Comparison of ENCODE assay signal across 9 cellular contexts in the genomic region with DNA sequence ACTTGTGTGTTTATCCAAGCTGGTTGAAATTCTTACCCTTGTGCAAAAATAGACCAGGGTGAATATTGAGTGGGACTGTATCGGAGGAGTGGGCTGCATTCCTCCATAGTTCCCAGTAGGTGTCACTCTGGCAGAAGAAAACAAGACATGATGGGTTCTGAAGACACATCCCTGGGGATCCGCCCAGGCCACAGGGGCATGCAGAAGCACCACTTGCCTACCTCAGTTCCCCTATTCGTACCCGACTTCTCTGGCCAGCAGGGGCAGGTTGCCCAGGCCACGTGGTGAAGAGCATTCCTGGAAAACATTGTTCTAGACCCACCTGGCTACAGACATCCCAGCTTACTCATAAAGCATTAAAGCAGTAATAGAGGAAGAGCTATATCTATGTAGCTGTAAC.
DNase-seq lines count a peak whose midpoint lies in the region; ATAC-seq and TF ChIP-seq lines count a peak whose summit lies in the region.
"Had no signal": no experiment of that assay in that cellular context is flagged by ENCODE, and none has a peak within 500 bp of the region (broad histone marks: within the 10 kb centered on the region; RNA-seq: fewer than 3 reads in every experiment).

No MANE protein-coding gene starts in this region.

- no peaks in the 10 kb centered on the region for H3K9me3 Mint-ChIP-seq in activated CD4-positive, alpha-beta T cell treated with anti-CD3 and anti-CD28 coated beads, Interleukin-2, amount 10 ng/mL, durations not matched to agents 7 days and 5 days
- H3K9me3 Mint-ChIP-seq: CD4-positive, alpha-beta memory T cell had no signal

- H3K27me3 ChIP-seq in neural cell (ENCODE audit: insufficient read depth, low read depth, low read length) = no peaks in the 10 kb centered on the region

- no peaks in the 10 kb centered on the region for H4K20me1 ChIP-seq in neural cell (ENCODE audit: insufficient read depth)

- POLR2A ChIA-PET in HEK293 (lab: Yijun Ruan, JAX) = no interaction called here
- POLR2A ChIA-PET in activated CD4-positive, alpha-beta T cell treated with anti-CD3 and anti-CD28 coated beads, Interleukin-2, amount 10 ng/mL, durations not matched to agents 7 days and 5 days (lab: Charles Lee) = interaction anchor here (0.6 kb wide), 2 partner anchors 35 to 86 kb away, joined by 3 to 10 read pairs; no protein-coding TSS in a partner anchor

- CTCF ChIA-PET in HEK293 (lab: Yijun Ruan, JAX) = interaction anchor here (0.6 to 2.5 kb wide), 21 partner anchors 9 to 1264 kb away, joined by 3 to 19 read pairs (median 4); no protein-coding TSS in a partner anchor
- CTCF ChIA-PET in activated CD4-positive, alpha-beta T cell treated with anti-CD3 and anti-CD28 coated beads, Interleukin-2, amount 10 ng/mL, durations not matched to agents 7 days and 5 days (lab: Charles Lee) = interaction anchor here (0.5 to 3.8 kb wide), 13 partner anchors 9 to 1073 kb away, joined by 3 to 27 read pairs (median 4); no protein-coding TSS in a partner anchor

- ATAC-seq in GM19467 (IDR thresholded peaks at IDR 0.05; ENCODE audit: unreplicated experiment) = no peak

- peak; percentile 35 for TF ChIP-seq CTCF in HEK293 (tag by site-specific recombination; IDR thresholded peaks at IDR 0.05)
- TF ChIP-seq CTCF in fibroblast of mammary gland (conservative IDR thresholded peaks at IDR 0.05; ENCODE audit: control insufficient read depth, insufficient read depth, low read depth, low read length) = peak; percentile 57
- TF ChIP-seq CTCF in neural cell (IDR thresholded peaks at IDR 0.05; ENCODE audit: poor library complexity, severe bottlenecking) = peak; percentile 66

- H3K4me2 ChIP-seq in neural cell (ENCODE audit: low read length) = no peak overlapping the region

- peaks cover under 1% of the 10 kb centered on the region for H3K36me3 Mint-ChIP-seq in activated CD4-positive, alpha-beta T cell treated with anti-CD3 and anti-CD28 coated beads, Interleukin-2, amount 10 ng/mL, durations not matched to agents 7 days and 5 days (ENCODE audit: low read depth)

- H3K4me3 ChIP-seq in HEK293 (ENCODE audit: low read depth, low read length) (no peak overlapping the region), fibroblast of mammary gland (ENCODE audit: control insufficient read depth, low read depth, low read length) (no peak overlapping the region), neural cell (ENCODE audit: low read length) (no peak overlapping the region)

- H2AFZ ChIP-seq in neural cell (ENCODE audit: low read depth, low read length) = no peak overlapping the region

- H3K36me3 ChIP-seq in HEK293 (ENCODE audit: control insufficient read depth in 2 of 2, insufficient read depth in 1 of 2, low read length in 2 of 2) (no peaks in the 10 kb centered on the region), neural cell (ENCODE audit: insufficient read depth, low read length) (no peaks in the 10 kb centered on the region)

- H3F3A ChIP-seq in neural cell (ENCODE audit: insufficient read depth, low read length, poor library complexity, severe bottlenecking) = no peaks in the 10 kb centered on the region

- H3K4me1 ChIP-seq in HEK293 (ENCODE audit: control insufficient read depth, insufficient read depth, low read length) = no peaks in the 10 kb centered on the region; the same call in 1 of the 2 replicates

- H3K9me2 ChIP-seq in neural cell (ENCODE audit: insufficient read depth, low read length) = no peaks in the 10 kb centered on the region

- H3K9me3 ChIP-seq in HEK293 (ENCODE audit: control insufficient read depth, insufficient read depth, low read depth, low read length) = no peaks in the 10 kb centered on the region
- no peaks in the 10 kb centered on the region for H3K9me3 ChIP-seq in neural cell (ENCODE audit: low read length)

- DNase-seq in NCI-H1436 treated with DMSO at 0.1 percent for 48 hours (lab: John Stamatoyannopoulos, UW) (peak; percentile 24), NCI-H1436 (lab: John Stamatoyannopoulos, UW) (no peak), NCI-H1092 (lab: John Stamatoyannopoulos, UW) (peak; percentile 10), fibroblast of mammary gland (ENCODE audit: low read depth) (peak; percentile 46)
- peak; percentile 40 for DNase-seq in activated CD4-positive, alpha-beta T cell treated with anti-CD3 and anti-CD28 coated beads, Interleukin-2, amount 10 ng/mL, durations not matched to agents 7 days and 5 days

- peaks cover 29% of the 10 kb centered on the region for H3K4me1 Mint-ChIP-seq in activated CD4-positive, alpha-beta T cell treated with anti-CD3 and anti-CD28 coated beads, Interleukin-2, amount 10 ng/mL, durations not matched to agents 7 days and 5 days

- H3K4me3 Mint-ChIP-seq in activated CD4-positive, alpha-beta T cell treated with anti-CD3 and anti-CD28 coated beads, Interleukin-2, amount 10 ng/mL, durations not matched to agents 7 days and 5 days = no peak overlapping the region

- H3K27ac ChIP-seq in HEK293 (ENCODE audit: extremely low read depth, low read depth, low read length) (no peak overlapping the region), neural cell (ENCODE audit: low read length) (no peak overlapping the region)

- no peaks in the 10 kb centered on the region for H3K27me3 Mint-ChIP-seq in activated CD4-positive, alpha-beta T cell treated with anti-CD3 and anti-CD28 coated beads, Interleukin-2, amount 10 ng/mL, durations not matched to agents 7 days and 5 days
- H3K27me3 Mint-ChIP-seq: CD4-positive, alpha-beta memory T cell had no signal

- no peak overlapping the region for H3K27ac Mint-ChIP-seq in activated CD4-positive, alpha-beta T cell treated with anti-CD3 and anti-CD28 coated beads, Interleukin-2, amount 10 ng/mL, durations not matched to agents 7 days and 5 days

- no peaks in the 10 kb centered on the region for H3K79me2 ChIP-seq in neural cell (replicated peaks; ENCODE audit: insufficient read depth, low read length)

- peak; percentile 13 for TF ChIP-seq EP300 in neural cell (conservative IDR thresholded peaks at IDR 0.05; ENCODE audit: poor library complexity, severe bottlenecking)

- peak; percentile 52 for TF ChIP-seq RAD21 in neural cell (conservative IDR thresholded peaks at IDR 0.05)

- no peak overlapping the region for H3K9ac ChIP-seq in neural cell (ENCODE audit: low read length)

TF ChIP-seq in HEK293, 187 proteins besides CTCF, POLR2A, EP300 and RAD21 (continues in another document):
- no peak for TF ChIP-seq ZNF302 (tag by site-specific recombination; IDR thresholded peaks at IDR 0.05; ENCODE audit: low read depth)
- no peak for TF ChIP-seq ZNF48 (tag by site-specific recombination; IDR thresholded peaks at IDR 0.05)
- TF ChIP-seq SP2 (tag by site-specific recombination; IDR thresholded peaks at IDR 0.05) = no peak
- TF ChIP-seq ZFHX2 (tag by site-specific recombination; conservative IDR thresholded peaks at IDR 0.05) = 0 out of 2 replicates have a peak, but pooled peaks have one; percentile 7
- TF ChIP-seq, protein P1, sequence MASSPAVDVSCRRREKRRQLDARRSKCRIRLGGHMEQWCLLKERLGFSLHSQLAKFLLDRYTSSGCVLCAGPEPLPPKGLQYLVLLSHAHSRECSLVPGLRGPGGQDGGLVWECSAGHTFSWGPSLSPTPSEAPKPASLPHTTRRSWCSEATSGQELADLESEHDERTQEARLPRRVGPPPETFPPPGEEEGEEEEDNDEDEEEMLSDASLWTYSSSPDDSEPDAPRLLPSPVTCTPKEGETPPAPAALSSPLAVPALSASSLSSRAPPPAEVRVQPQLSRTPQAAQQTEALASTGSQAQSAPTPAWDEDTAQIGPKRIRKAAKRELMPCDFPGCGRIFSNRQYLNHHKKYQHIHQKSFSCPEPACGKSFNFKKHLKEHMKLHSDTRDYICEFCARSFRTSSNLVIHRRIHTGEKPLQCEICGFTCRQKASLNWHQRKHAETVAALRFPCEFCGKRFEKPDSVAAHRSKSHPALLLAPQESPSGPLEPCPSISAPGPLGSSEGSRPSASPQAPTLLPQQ (tag by site-specific recombination; IDR thresholded peaks at IDR 0.05) = no peak
- TF ChIP-seq ZSCAN23 (tag by site-specific recombination; IDR thresholded peaks at IDR 0.05) = no peak
- TF ChIP-seq GLIS1 (tag by site-specific recombination; IDR thresholded peaks at IDR 0.05) = no peak
- TF ChIP-seq ZFP69B (tag by site-specific recombination; IDR thresholded peaks at IDR 0.05) = no peak

TF ChIP-seq in neural cell, 6 proteins besides CTCF, POLR2A, EP300 and RAD21:
- TF ChIP-seq EZH2 (IDR thresholded peaks at IDR 0.05; ENCODE audit: borderline replicate concordance, insufficient read depth, low read length, poor library complexity, severe bottlenecking) (no peak), SMC3 (conservative IDR thresholded peaks at IDR 0.05; ENCODE audit: poor library complexity) (peak; percentile 60)
- TF ChIP-seq, protein P2, sequence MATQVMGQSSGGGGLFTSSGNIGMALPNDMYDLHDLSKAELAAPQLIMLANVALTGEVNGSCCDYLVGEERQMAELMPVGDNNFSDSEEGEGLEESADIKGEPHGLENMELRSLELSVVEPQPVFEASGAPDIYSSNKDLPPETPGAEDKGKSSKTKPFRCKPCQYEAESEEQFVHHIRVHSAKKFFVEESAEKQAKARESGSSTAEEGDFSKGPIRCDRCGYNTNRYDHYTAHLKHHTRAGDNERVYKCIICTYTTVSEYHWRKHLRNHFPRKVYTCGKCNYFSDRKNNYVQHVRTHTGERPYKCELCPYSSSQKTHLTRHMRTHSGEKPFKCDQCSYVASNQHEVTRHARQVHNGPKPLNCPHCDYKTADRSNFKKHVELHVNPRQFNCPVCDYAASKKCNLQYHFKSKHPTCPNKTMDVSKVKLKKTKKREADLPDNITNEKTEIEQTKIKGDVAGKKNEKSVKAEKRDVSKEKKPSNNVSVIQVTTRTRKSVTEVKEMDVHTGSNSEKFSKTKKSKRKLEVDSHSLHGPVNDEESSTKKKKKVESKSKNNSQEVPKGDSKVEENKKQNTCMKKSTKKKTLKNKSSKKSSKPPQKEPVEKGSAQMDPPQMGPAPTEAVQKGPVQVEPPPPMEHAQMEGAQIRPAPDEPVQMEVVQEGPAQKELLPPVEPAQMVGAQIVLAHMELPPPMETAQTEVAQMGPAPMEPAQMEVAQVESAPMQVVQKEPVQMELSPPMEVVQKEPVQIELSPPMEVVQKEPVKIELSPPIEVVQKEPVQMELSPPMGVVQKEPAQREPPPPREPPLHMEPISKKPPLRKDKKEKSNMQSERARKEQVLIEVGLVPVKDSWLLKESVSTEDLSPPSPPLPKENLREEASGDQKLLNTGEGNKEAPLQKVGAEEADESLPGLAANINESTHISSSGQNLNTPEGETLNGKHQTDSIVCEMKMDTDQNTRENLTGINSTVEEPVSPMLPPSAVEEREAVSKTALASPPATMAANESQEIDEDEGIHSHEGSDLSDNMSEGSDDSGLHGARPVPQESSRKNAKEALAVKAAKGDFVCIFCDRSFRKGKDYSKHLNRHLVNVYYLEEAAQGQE (IDR thresholded peaks at IDR 0.05; ENCODE audit: borderline replicate concordance) = no peak
